In genomic region chr11:13669544-13670488, GRCh38 we compare ENCODE assay signal across 8 cellular contexts. TPM values are rescaled to one million over a fixed set of nuclear protein-coding genes. Genes with fewer than 3 reads are reported as not detected.
A peak's percentile ranks its signal among the peaks of the same experiment; 100 is the strongest.
DNase-seq lines count a peak whose midpoint lies in the region; ATAC-seq and TF ChIP-seq lines count a peak whose summit lies in the region.

No MANE protein-coding gene starts in this region.

- H3K9me3 Mint-ChIP-seq in neural progenitor cell, result no peaks in the 10 kb centered on the region

- peak overlapping the region; percentile 89 for H3K27ac Mint-ChIP-seq in neural progenitor cell

- TF ChIP-seq CTCF in neural progenitor cell (IDR thresholded peaks at IDR 0.05), result no peak

- peaks cover 18% of the 10 kb centered on the region for H3K36me3 Mint-ChIP-seq in neural progenitor cell

- H3K36me3 ChIP-seq in neural progenitor cell, result no peaks in the 10 kb centered on the region

- H3K79me2 ChIP-seq in neural progenitor cell (ENCODE audit: low read depth), result peaks cover 63% of the 10 kb centered on the region

- H3K27ac ChIP-seq in neural progenitor cell, result no peak overlapping the region

- peaks cover 25% of the 10 kb centered on the region for H3K4me1 ChIP-seq in neural progenitor cell

- no peak for ATAC-seq in GM21360 (IDR thresholded peaks at IDR 0.05; ENCODE audit: unreplicated experiment)

- peak overlapping the region; percentile 95 for H3K4me3 Mint-ChIP-seq in neural progenitor cell

- peak overlapping the region; percentile 81 for H3K9ac ChIP-seq in neural progenitor cell

- H3K4me2 ChIP-seq in neural progenitor cell, result peak overlapping the region; percentile 96

- H2AFZ ChIP-seq in neural progenitor cell (replicated peaks), result no peak overlapping the region

- no peaks in the 10 kb centered on the region for H3K9me3 ChIP-seq in neural progenitor cell (ENCODE audit: low read depth)

- H3K27me3 ChIP-seq in neural progenitor cell, result no peaks in the 10 kb centered on the region

- no peaks in the 10 kb centered on the region for H3F3A ChIP-seq in neural progenitor cell (ENCODE audit: low read depth)

- H4K20me1 ChIP-seq in neural progenitor cell (ENCODE audit: low read depth), result peaks cover 56% of the 10 kb centered on the region

- H3K4me3 ChIP-seq in neural progenitor cell, result peak overlapping the region; percentile 97

- H3K4me1 Mint-ChIP-seq in neural progenitor cell, result peaks cover 17% of the 10 kb centered on the region

- H3K27me3 Mint-ChIP-seq in neural progenitor cell (ENCODE audit: insufficient read depth, low read depth), result peaks cover 2% of the 10 kb centered on the region

- peak; percentile 22 for DNase-seq in EH (ENCODE audit: low read depth)
- peak; percentile 5 for DNase-seq in NOMO-1 treated with dmso at 0.1 percent for 144 hours (lab: John Stamatoyannopoulos, UW; ENCODE audit: unreplicated experiment)
- DNase-seq in dermis blood vessel endothelial cell, result peak; percentile 14
- no peak for DNase-seq in neural progenitor cell (ENCODE audit: low spot score)
- no peak for DNase-seq in C1 segment of cervical spinal cord (lab: John Stamatoyannopoulos, UW)
- no peak for DNase-seq in amygdala (lab: John Stamatoyannopoulos, UW)
- DNase-seq in NCI-H2196 (lab: John Stamatoyannopoulos, UW; ENCODE audit: unreplicated experiment), result no peak

RNA-seq across cellular contexts. Expression of gene FAR1, which starts 1.3 kb away (rescaled TPM):
- total RNA-seq in dermis blood vessel endothelial cell, result 76.2 and 115 TPM in 2 replicates
- total RNA-seq in neural progenitor cell (ENCODE audit: low replicate concordance), result 75.5 and 139 TPM in 2 replicates

Comparison
In these comparisons a context has a peak if more than half of its experiments do, and no peak if none do; other contexts are left out.
1. DNase-seq: peak in EH (single experiment), NOMO-1 treated with dmso at 0.1 percent for 144 hours (single experiment) and dermis blood vessel endothelial cell (single experiment); none in neural progenitor cell (single experiment), C1 segment of cervical spinal cord (0 of 14), amygdala (0 of 56) and NCI-H2196 (single experiment).